Comparison of ENCODE assay signal across 12 cellular contexts in genomic region chr4:150583287-150584197, GRCh38. TPM values are rescaled to one million over a fixed set of nuclear protein-coding genes. Genes with fewer than 3 reads are reported as not detected.
DNase-seq lines count a peak whose midpoint lies in the region; ATAC-seq and TF ChIP-seq lines count a peak whose summit lies in the region.
"Had no signal": no experiment of that assay in that cellular context is flagged by ENCODE, and none has a peak within 500 bp of the region (broad histone marks: within the 10 kb centered on the region; RNA-seq: fewer than 3 reads in every experiment).

No MANE protein-coding gene starts in this region.

- H3K4me1 ChIP-seq in prostate gland (replicated peaks), result no peaks in the 10 kb centered on the region
- H3K4me1 ChIP-seq: SJCRH30 had no signal

- ATAC-seq in left colon, result no peak
- ATAC-seq: pancreas; stimulated activated naive CD8-positive, alpha-beta T cell treated with anti-CD3 and anti-CD28 coated beads, Interleukin-15, Interleukin-2, amounts not matched to agents 100 U/mL and 50 U/mL, for 24 hours had no signal

- H3K27me3 ChIP-seq in dorsolateral prefrontal cortex (no peaks in the 10 kb centered on the region), prostate gland (replicated peaks; ENCODE audit: insufficient read depth) (no peaks in the 10 kb centered on the region)
- H3K27me3 ChIP-seq: pancreas, SJCRH30 had no signal

- WGBS in prostate gland, result 65% methylated on average over 69 of the region's 69 CpGs

- H3K27ac ChIP-seq in dorsolateral prefrontal cortex (no peak overlapping the region), prostate gland (no peak overlapping the region)
- H3K27ac ChIP-seq: pancreas, SJCRH30 had no signal

- TF ChIP-seq POLR2A in prostate gland (IDR thresholded peaks at IDR 0.05), result no peak

- H3K36me3 ChIP-seq in prostate gland, result no peaks in the 10 kb centered on the region
- H3K36me3 ChIP-seq: SJCRH30 had no signal

- peak; percentile 58 for DNase-seq in HCEC 1CT
- peak in 9 of 10 donors; percentile 19 to 68 (median 45) for DNase-seq in dorsolateral prefrontal cortex
- peak; percentile 32 for DNase-seq in left colon
- DNase-seq in skeletal muscle cell (ENCODE audit: low read depth), result no peak
- DNase-seq in cerebellar cortex (ENCODE audit: low spot score), result no peak
- no peak for DNase-seq in prostate gland (ENCODE audit: low spot score)
- DNase-seq in medulla oblongata (ENCODE audit: extremely low spot score), result no peak
- no peak for DNase-seq in activated CD8-positive, alpha-beta memory T cell treated with anti-CD3 and anti-CD28 coated beads, Interleukin-2, amount 50 U/mL, for 4 hours
- DNase-seq: NCI-H1092 treated with DMSO at 0.1 percent for 48 hours; SJCRH30; stimulated activated naive CD8-positive, alpha-beta T cell treated with anti-CD3 and anti-CD28 coated beads, Interleukin-15, Interleukin-2, amounts not matched to agents 100 U/mL and 50 U/mL, for 24 hours had no signal

- no peaks in the 10 kb centered on the region for H3K9me3 ChIP-seq in prostate gland
- H3K9me3 ChIP-seq: pancreas, SJCRH30 had no signal

- intact Hi-C loops in dorsolateral prefrontal cortex (cut with DNase I) (no loop called here), left colon (cut with DNase I, micrococcal nuclease) (loop anchor here in 1 of 2 donors (5.0 kb wide), 1 partner anchor 281 kb away; no protein-coding TSS in a partner anchor), prostate gland (cut with DNase I) (no loop called here)

- TF ChIP-seq CTCF in dorsolateral prefrontal cortex (IDR thresholded peaks at IDR 0.05 in 54 of 56, conservative IDR thresholded peaks at IDR 0.05 in 2 of 56; ENCODE audit: low read depth in 1 of 56, partially characterized antibody in 56 of 56) (no peak), prostate gland (IDR thresholded peaks at IDR 0.05) (no peak)

- peak overlapping the region in 58 of 59 donors; percentile 22 to 68 (median 50) for H3K4me3 ChIP-seq in dorsolateral prefrontal cortex
- peak overlapping the region; percentile 53 for H3K4me3 ChIP-seq in skeletal muscle cell (ENCODE audit: low read depth, low read length)
- no peak overlapping the region for H3K4me3 ChIP-seq in prostate gland
- H3K4me3 ChIP-seq: pancreas, SJCRH30 had no signal

RNA-seq across cellular contexts. Expression of gene MAB21L2, which starts 1.6 kb away (rescaled TPM):
- total RNA-seq in dorsolateral prefrontal cortex (under 1 TPM in 33 of 120 experiments, not detected in 87; 0.11 to 0.70 (median 0.23) TPM), left colon (10 to 100 TPM in 1 of 2 donors, 1 to 10 TPM in 1; 2.4 to 45.8 TPM), prostate gland (under 1 TPM in 1 of 2 donors, not detected in 1; 0.14 TPM)
- total RNA-seq: SJCRH30 had no signal

Comparison
In these comparisons a context has a peak if more than half of its experiments do, and no peak if none do; other contexts are left out.
1. DNase-seq: peak in HCEC 1CT (single experiment), dorsolateral prefrontal cortex (9 of 10) and left colon (2 of 2); none in skeletal muscle cell (single experiment), cerebellar cortex (single experiment), prostate gland (single experiment), medulla oblongata (single experiment) and activated CD8-positive, alpha-beta memory T cell treated with anti-CD3 and anti-CD28 coated beads, Interleukin-2, amount 50 U/mL, for 4 hours (single experiment).
2. H3K4me3 ChIP-seq: peak in dorsolateral prefrontal cortex (58 of 59) and skeletal muscle cell (single experiment); none in prostate gland (0 of 2).